9 cellular contexts compared by ENCODE assay signal in genomic region chr19:8831373-8831772, GRCh38. TPM values are rescaled to one million over a fixed set of nuclear protein-coding genes. Genes with fewer than 3 reads are reported as not detected.
A peak's percentile ranks its signal among the peaks of the same experiment; 100 is the strongest.
DNase-seq lines count a peak whose midpoint lies in the region; ATAC-seq, FAIRE-seq and TF ChIP-seq lines count a peak whose summit lies in the region.
"Had no signal": no experiment of that assay in that cellular context is flagged by ENCODE, and none has a peak within 500 bp of the region (broad histone marks: within the 10 kb centered on the region; RNA-seq: fewer than 3 reads in every experiment).

No MANE protein-coding gene starts in this region.

- peaks cover 25% of the 10 kb centered on the region for H3K36me3 Mint-ChIP-seq in activated CD4-positive, alpha-beta T cell treated with anti-CD3 and anti-CD28 coated beads, Interleukin-2, amount 10 ng/mL, durations not matched to agents 24 days and 14 days (ENCODE audit: low read depth)
- peaks cover 11 to 15% of the 10 kb centered on the region in 2 donors for H3K36me3 Mint-ChIP-seq in activated naive CD4-positive, alpha-beta T cell treated with anti-CD3 and anti-CD28 coated beads, Interleukin-2, amount 50 U/mL, for 72 hours

- dilution Hi-C loops in keratinocyte (cut with MboI; ENCODE audit: extremely low pct_ligation_motif_present, low sequenced_read_pairs): no loop called here

- peaks cover 2% of the 10 kb centered on the region for H3K27me3 Mint-ChIP-seq in activated CD4-positive, alpha-beta T cell treated with anti-CD3 and anti-CD28 coated beads, Interleukin-2, amount 10 ng/mL, durations not matched to agents 24 days and 14 days

- no peaks in the 10 kb centered on the region for H3K36me3 ChIP-seq in keratinocyte (ENCODE audit: control insufficient read depth in 2 of 2, extremely low read depth in 1 of 2, insufficient read depth in 2 of 2, low read length in 2 of 2)

- H3K4me3 ChIP-seq in keratinocyte (ENCODE audit: control insufficient read depth in 2 of 3, extremely low read depth in 1 of 3, insufficient read depth in 2 of 3, low read depth in 1 of 3, low read length in 3 of 3): peak overlapping the region; percentile 67 to 82 (median 81)

- peaks cover 15% of the 10 kb centered on the region for H3K4me1 Mint-ChIP-seq in activated CD4-positive, alpha-beta T cell treated with anti-CD3 and anti-CD28 coated beads, Interleukin-2, amount 10 ng/mL, durations not matched to agents 24 days and 14 days

- intact Hi-C loops in activated CD4-positive, alpha-beta T cell treated with anti-CD3 and anti-CD28 coated beads, Interleukin-2, amount 10 ng/mL, durations not matched to agents 24 days and 14 days (cut with micrococcal nuclease): loop anchor here (10.0 kb wide), 2 partner anchors 827 to 1253 kb away; partner anchors contain the start of genes ELAVL1 and SHFL

- H3K79me2 ChIP-seq in keratinocyte (ENCODE audit: control insufficient read depth, insufficient read depth, low read length): no peaks in the 10 kb centered on the region

- no peaks in the 10 kb centered on the region for H4K20me1 ChIP-seq in keratinocyte (ENCODE audit: control insufficient read depth, extremely low read depth, insufficient read depth, low read length)

- no peaks in the 10 kb centered on the region for H3K27me3 ChIP-seq in keratinocyte (ENCODE audit: control insufficient read depth, extremely low read depth, insufficient read depth, low read length)

- no peaks in the 10 kb centered on the region for H3K9me3 ChIP-seq in keratinocyte (ENCODE audit: control insufficient read depth, low read depth, low read length)

- peak overlapping the region; percentile 93 for H3K4me2 ChIP-seq in keratinocyte (ENCODE audit: control insufficient read depth, extremely low read depth, insufficient read depth, low read depth, low read length)

- peaks cover 4% of the 10 kb centered on the region for H3K9me3 Mint-ChIP-seq in activated CD4-positive, alpha-beta T cell treated with anti-CD3 and anti-CD28 coated beads, Interleukin-2, amount 10 ng/mL, durations not matched to agents 24 days and 14 days
- no peaks in the 10 kb centered on the region for H3K9me3 Mint-ChIP-seq in activated naive CD4-positive, alpha-beta T cell treated with anti-CD3 and anti-CD28 coated beads, Interleukin-2, amount 50 U/mL, for 72 hours

- H3K4me1 ChIP-seq in keratinocyte (ENCODE audit: control insufficient read depth, extremely low read depth, insufficient read depth, low read length): peaks cover 8% of the 10 kb centered on the region

- no peak for ATAC-seq in activated naive CD4-positive, alpha-beta T cell treated with anti-CD3 and anti-CD28 coated beads, Interleukin-2, amount 50 U/mL, for 72 hours
- ATAC-seq in HG02885 (IDR thresholded peaks at IDR 0.05; ENCODE audit: poor library complexity, unreplicated experiment): no peak

- H3K27ac ChIP-seq in keratinocyte (ENCODE audit: control insufficient read depth, insufficient read depth, low read length): peak overlapping the region; percentile 80
- H3K27ac ChIP-seq in temporal lobe (ENCODE audit: low read depth, low read length): peak overlapping the region; percentile 85

- no peak for TF ChIP-seq CTCF in keratinocyte (optimal IDR thresholded peaks at IDR 0.05 in 1 of 3, IDR thresholded peaks at IDR 0.05 in 1 of 3, conservative IDR thresholded peaks at IDR 0.05 in 1 of 3; ENCODE audit: extremely low read depth in 1 of 3, insufficient read depth in 2 of 3, low read length in 3 of 3)

- no peak for FAIRE-seq in keratinocyte (lab: Jason Lieb, UNC)

- peak overlapping the region; percentile 92 for H2AFZ ChIP-seq in keratinocyte (ENCODE audit: control insufficient read depth, low read length)

- peak overlapping the region; percentile 90 for H3K9ac ChIP-seq in keratinocyte (ENCODE audit: control insufficient read depth, extremely low read depth, insufficient read depth, low read length)

- no peaks in the 10 kb centered on the region for H3K9me1 ChIP-seq in keratinocyte (ENCODE audit: control insufficient read depth, extremely low read depth, insufficient read depth, low read length)

- peak overlapping the region; percentile 89 for H3K27ac Mint-ChIP-seq in activated CD4-positive, alpha-beta T cell treated with anti-CD3 and anti-CD28 coated beads, Interleukin-2, amount 10 ng/mL, durations not matched to agents 24 days and 14 days
- H3K27ac Mint-ChIP-seq in activated naive CD4-positive, alpha-beta T cell treated with anti-CD3 and anti-CD28 coated beads, Interleukin-2, amount 50 U/mL, for 72 hours: peak overlapping the region; percentile 85 to 95

- DNase-seq in activated CD4-positive, alpha-beta T cell treated with anti-CD3 and anti-CD28 coated beads, Interleukin-2, amount 10 ng/mL, durations not matched to agents 24 days and 14 days: no peak
- DNase-seq in activated CD4-positive, alpha-beta T cell treated with anti-CD3 and anti-CD28 coated beads, Interleukin-2, amount 50 U/mL, for 48 hours: no peak
- DNase-seq in activated naive CD4-positive, alpha-beta T cell treated with anti-CD3 and anti-CD28 coated beads, Interleukin-2, amount 50 U/mL, for 72 hours (ENCODE audit: low spot score in 2 of 2): no peak
- no peak for DNase-seq in keratinocyte (ENCODE audit: low read depth, low spot score)
- DNase-seq in CD1c-positive myeloid dendritic cell (ENCODE audit: extremely low spot score): no peak
- no peak for DNase-seq in NCI-H2081 treated with DMSO at 0.1 percent for 48 hours (lab: John Stamatoyannopoulos, UW)

- H3K4me3 Mint-ChIP-seq in activated CD4-positive, alpha-beta T cell treated with anti-CD3 and anti-CD28 coated beads, Interleukin-2, amount 10 ng/mL, durations not matched to agents 24 days and 14 days: peak overlapping the region; percentile 90

RNA-seq across cellular contexts. Expression of gene ZNF558, which starts 0.7 kb away (rescaled TPM):
- 25.1 and 26.4 TPM in 2 replicates for total RNA-seq in activated CD4-positive, alpha-beta T cell treated with anti-CD3 and anti-CD28 coated beads, Interleukin-2, amount 10 ng/mL, durations not matched to agents 24 days and 14 days
- total RNA-seq in activated naive CD4-positive, alpha-beta T cell treated with anti-CD3 and anti-CD28 coated beads, Interleukin-2, amount 50 U/mL, for 72 hours: 10 to 100 TPM; 32.0 to 36.3 TPM
- polyA plus RNA-seq in keratinocyte: 12.2 to 19.7 TPM (median 17.1 TPM) in 3 replicates
- 7.5 TPM for polyA plus RNA-seq in keratinocyte (2011; ENCODE audit: low read depth)
- polyA plus RNA-seq in keratinocyte (2011; cell fraction: cytosol; rRNA removed): 9.1 and 10.7 TPM in 2 replicates
- 43.0 and 46.4 TPM in 2 replicates for polyA plus RNA-seq in keratinocyte (2011; cell fraction: nucleus; rRNA removed)
- polyA plus RNA-seq in keratinocyte (2012; ENCODE audit: low replicate concordance): 8.5 and 11.1 TPM in 2 replicates
- polyA minus RNA-seq in keratinocyte: 23.4 to 34.2 TPM (median 31.5 TPM) in 3 replicates
- 27.0 TPM for polyA minus RNA-seq in keratinocyte (2011; cell fraction: cytosol; rRNA and poly(A)+ RNA removed)
- polyA minus RNA-seq in keratinocyte (2011; cell fraction: nucleus; rRNA and poly(A)+ RNA removed): 14.8 and 29.2 TPM in 2 replicates
- total RNA-seq in temporal lobe: 36.4 TPM

RNA-seq across cellular contexts. Expression of gene MBD3L1, which starts 0.8 kb away (rescaled TPM):
- total RNA-seq in activated CD4-positive, alpha-beta T cell treated with anti-CD3 and anti-CD28 coated beads, Interleukin-2, amount 10 ng/mL, durations not matched to agents 24 days and 14 days: not detected in 2 replicates
- total RNA-seq in activated naive CD4-positive, alpha-beta T cell treated with anti-CD3 and anti-CD28 coated beads, Interleukin-2, amount 50 U/mL, for 72 hours: not detected
- polyA plus RNA-seq in keratinocyte: not detected in 3 replicates
- not detected for polyA plus RNA-seq in keratinocyte (2011; ENCODE audit: low read depth)
- polyA plus RNA-seq in keratinocyte (2011; cell fraction: cytosol; rRNA removed): not detected in 2 replicates
- polyA plus RNA-seq in keratinocyte (2011; cell fraction: nucleus; rRNA removed): not detected in 2 replicates
- not detected in 2 replicates for polyA plus RNA-seq in keratinocyte (2012; ENCODE audit: low replicate concordance)
- not detected in 3 replicates for polyA minus RNA-seq in keratinocyte
- not detected for polyA minus RNA-seq in keratinocyte (2011; cell fraction: cytosol; rRNA and poly(A)+ RNA removed)
- polyA minus RNA-seq in keratinocyte (2011; cell fraction: nucleus; rRNA and poly(A)+ RNA removed): not detected in 2 replicates
- not detected for total RNA-seq in temporal lobe
- total RNA-seq: Daoy had no signal
